Comparison of ENCODE assay signal across 9 cellular contexts in genomic region chr10:80855348-80855971, GRCh38.
DNase-seq lines count a peak whose midpoint lies in the region; ATAC-seq and TF ChIP-seq lines count a peak whose summit lies in the region.
"Had no signal": no experiment of that assay in that cellular context is flagged by ENCODE, and none has a peak within 500 bp of the region (broad histone marks: within the 10 kb centered on the region; RNA-seq: fewer than 3 reads in every experiment).

No MANE protein-coding gene starts in this region.

- no peaks in the 10 kb centered on the region for H3K27me3 ChIP-seq in smooth muscle cell (ENCODE audit: low read depth)

- no peaks in the 10 kb centered on the region for H3K9me3 ChIP-seq in smooth muscle cell (replicated peaks; ENCODE audit: low read depth)

- DNase-seq in NCI-H1436 (lab: John Stamatoyannopoulos, UW) (peak; percentile 14), NCI-H1436 treated with DMSO at 0.1 percent for 48 hours (lab: John Stamatoyannopoulos, UW) (no peak), astrocyte of the spinal cord (ENCODE audit: low read depth, low spot score) (no peak), smooth muscle cell (lab: John Stamatoyannopoulos, UW; ENCODE audit: unreplicated experiment) (no peak), lower leg skin (ENCODE audit: low spot score in 2 of 2) (no peak)
- DNase-seq in stimulated activated CD4-positive, alpha-beta T cell treated with anti-CD3 and anti-CD28 coated beads, Interleukin-4, amount 100 ng/mL, for 24 hours = no peak
- DNase-seq: stimulated activated naive CD4-positive, alpha-beta T cell had no signal

- no peak overlapping the region for H3K27ac ChIP-seq in smooth muscle cell (ENCODE audit: low read depth)

- no peaks in the 10 kb centered on the region for H3K79me2 ChIP-seq in smooth muscle cell (ENCODE audit: low read depth)

- H3K4me3 ChIP-seq in astrocyte of the spinal cord (ENCODE audit: low read depth, low read length) (no peak overlapping the region), smooth muscle cell (no peak overlapping the region), lower leg skin (ENCODE audit: low read depth, poor library complexity, severe bottlenecking) (no peak overlapping the region)

- ATAC-seq in HG03175 (IDR thresholded peaks at IDR 0.05; ENCODE audit: unreplicated experiment) = peak; percentile 60
- no peak for ATAC-seq in HG03571 (IDR thresholded peaks at IDR 0.05; ENCODE audit: unreplicated experiment)

- 64% methylated on average over 5 of the region's 5 CpGs for WGBS in smooth muscle cell (ENCODE audit: low lambda C conversion rate)
- WGBS in lower leg skin, 2 donors = 42 to 48% methylated on average over 5 of the region's 5 CpGs

- no peaks in the 10 kb centered on the region for H3K36me3 ChIP-seq in smooth muscle cell (ENCODE audit: low read depth)

- no peaks in the 10 kb centered on the region for H3F3A ChIP-seq in smooth muscle cell (ENCODE audit: low read depth)

- TF ChIP-seq CTCF in astrocyte of the spinal cord (IDR thresholded peaks at IDR 0.05; ENCODE audit: low read depth, low read length) (peak; percentile 1), smooth muscle cell (IDR thresholded peaks at IDR 0.05; ENCODE audit: borderline replicate concordance, insufficient read depth, poor library complexity, severe bottlenecking) (peak; percentile 37), lower leg skin (IDR thresholded peaks at IDR 0.05) (no peak)

- no peaks in the 10 kb centered on the region for H3K4me1 ChIP-seq in smooth muscle cell (ENCODE audit: low read depth)

- H3K9ac ChIP-seq in smooth muscle cell (ENCODE audit: low read depth) = no peak overlapping the region

- intact Hi-C loops in lower leg skin (cut with DNase I; ENCODE audit: low total_unique reads) = no loop called here

- no peaks in the 10 kb centered on the region for H4K20me1 ChIP-seq in smooth muscle cell (ENCODE audit: low read depth)

- no peak for TF ChIP-seq POLR2A in lower leg skin (IDR thresholded peaks at IDR 0.05)

- in situ Hi-C loops in astrocyte of the spinal cord (cut with HindIII; ENCODE audit: low sequenced_read_pairs) = no loop called here

- H3K4me2 ChIP-seq in smooth muscle cell = no peak overlapping the region

- H2AFZ ChIP-seq in smooth muscle cell (ENCODE audit: low read depth) = no peak overlapping the region

Comparison
In these comparisons a context has a peak if more than half of its experiments do, and no peak if none do; other contexts are left out.
1. CTCF ChIP-seq: peak in astrocyte of the spinal cord (single experiment) and smooth muscle cell (single experiment); none in lower leg skin (0 of 3).